Comparison of ENCODE assay signal across 8 cellular contexts in genomic region chr21:42337830-42338729, GRCh38. TPM values are rescaled to one million over a fixed set of nuclear protein-coding genes. Genes with fewer than 3 reads are reported as not detected.
DNase-seq lines count a peak whose midpoint lies in the region; ATAC-seq and TF ChIP-seq lines count a peak whose summit lies in the region.

No MANE protein-coding gene starts in this region.

- H3K9me3 ChIP-seq in adrenal gland (replicated peaks in 1 of 3) (no peaks in the 10 kb centered on the region), right cardiac atrium (ENCODE audit: control insufficient read depth, low read length) (no peaks in the 10 kb centered on the region)

- WGBS in adrenal gland, 4 donors, result 45 to 57% (median 52%) methylated on average over 19 to 23 of the region's 23 CpGs
- WGBS in right cardiac atrium, result 39% methylated on average over 23 of the region's 23 CpGs

- H3K27me3 Mint-ChIP-seq in T-helper 1 cell treated with Interleukin-12 subunit alpha and Interleukin-12 subunit beta and Interleukin-4 antibody, amounts not matched to agents 30 μg/mL and 1 μg/mL, for 36 hours (ENCODE audit: low read depth), result peaks cover 27% of the 10 kb centered on the region

- H3K9me3 Mint-ChIP-seq in T-helper 1 cell treated with Interleukin-12 subunit alpha and Interleukin-12 subunit beta and Interleukin-4 antibody, amounts not matched to agents 30 μg/mL and 1 μg/mL, for 36 hours, result no peaks in the 10 kb centered on the region

- intact Hi-C loops in adrenal gland (cut with DNase I), result no loop called here
- intact Hi-C loops in right cardiac atrium (cut with DNase I), result no loop called here
- intact Hi-C loops in sciatic nerve (cut with DNase I), result no loop called here

- H3K4me3 Mint-ChIP-seq in T-helper 1 cell treated with Interleukin-12 subunit alpha and Interleukin-12 subunit beta and Interleukin-4 antibody, amounts not matched to agents 30 μg/mL and 1 μg/mL, for 36 hours, result no peak overlapping the region

- no peak overlapping the region for H3K27ac ChIP-seq in adrenal gland
- no peak overlapping the region for H3K27ac ChIP-seq in right cardiac atrium (ENCODE audit: low read length)

- H3K4me1 ChIP-seq in adrenal gland (replicated peaks in 1 of 2) (no peaks in the 10 kb centered on the region), right cardiac atrium (ENCODE audit: control insufficient read depth, insufficient read depth, low read length) (no peaks in the 10 kb centered on the region)

- H3K4me3 ChIP-seq in adrenal gland (no peak overlapping the region), right cardiac atrium (ENCODE audit: low read length) (no peak overlapping the region)

- ATAC-seq in right cardiac atrium (peak; percentile 72 to 85), sciatic nerve (peak; percentile 80), HG02981 (IDR thresholded peaks at IDR 0.05; ENCODE audit: unreplicated experiment) (no peak), HG02588 (IDR thresholded peaks at IDR 0.05; ENCODE audit: unreplicated experiment) (no peak)

- H3K4me1 Mint-ChIP-seq in T-helper 1 cell treated with Interleukin-12 subunit alpha and Interleukin-12 subunit beta and Interleukin-4 antibody, amounts not matched to agents 30 μg/mL and 1 μg/mL, for 36 hours (ENCODE audit: low read depth), result peaks cover 10% of the 10 kb centered on the region

- no peaks in the 10 kb centered on the region for H3K36me3 Mint-ChIP-seq in T-helper 1 cell treated with Interleukin-12 subunit alpha and Interleukin-12 subunit beta and Interleukin-4 antibody, amounts not matched to agents 30 μg/mL and 1 μg/mL, for 36 hours (ENCODE audit: low read depth)

- peak overlapping the region; percentile 24 for H3K27ac Mint-ChIP-seq in T-helper 1 cell treated with Interleukin-12 subunit alpha and Interleukin-12 subunit beta and Interleukin-4 antibody, amounts not matched to agents 30 μg/mL and 1 μg/mL, for 36 hours

- no peak for TF ChIP-seq POLR2A in adrenal gland (IDR thresholded peaks at IDR 0.05)

- H3K36me3 ChIP-seq in adrenal gland (replicated peaks in 1 of 2), result no peaks in the 10 kb centered on the region

- in situ Hi-C loops in G401 (cut with HindIII; ENCODE audit: low sequenced_read_pairs), result no loop called here

- peaks cover 20% of the 10 kb centered on the region for H3K27me3 ChIP-seq in adrenal gland
- no peaks in the 10 kb centered on the region for H3K27me3 ChIP-seq in right cardiac atrium (ENCODE audit: control insufficient read depth, insufficient read depth)

- peak; percentile 23 to 63 (median 50) for TF ChIP-seq CTCF in adrenal gland (IDR thresholded peaks at IDR 0.05)

- DNase-seq in G401 (ENCODE audit: low spot score) (peak; percentile 85), NCI-H128 (lab: John Stamatoyannopoulos, UW; ENCODE audit: unreplicated experiment) (peak; percentile 84), adrenal gland (peak; percentile 45 to 85 (median 64)), right cardiac atrium (peak in 2 of 3 donors; percentile 56 to 79), sciatic nerve (ENCODE audit: low spot score) (peak; percentile 78)

RNA-seq across cellular contexts. Expression of gene TFF2, which starts 12.7 kb away (rescaled TPM):
- not detected in 2 replicates for total RNA-seq in G401 (2014; rRNA removed; shearing (Covaris generic))
- total RNA-seq in adrenal gland (not detected), right cardiac atrium (not detected), sciatic nerve (not detected)
- polyA plus RNA-seq in adrenal gland (under 1 TPM in 1 of 3 donors, not detected in 2; 0.17 TPM), right cardiac atrium (not detected)

RNA-seq across cellular contexts. Expression of gene TFF3, which starts 22.9 kb away (rescaled TPM):
- not detected in 2 replicates for total RNA-seq in G401 (2014; rRNA removed; shearing (Covaris generic))
- total RNA-seq in adrenal gland (10 to 100 TPM in 4 of 8 donors, 1 to 10 TPM in 4; 3.3 to 29.3 (median 11.1) TPM), right cardiac atrium (1 to 10 TPM; 1.2 to 2.2 (median 1.7) TPM), sciatic nerve (6.1 TPM)
- polyA plus RNA-seq in adrenal gland (10 to 100 TPM in 2 of 3 donors, 1 to 10 TPM in 1; 1.2 to 42.3 (median 20.4) TPM), right cardiac atrium (2.6 TPM)

RNA-seq across cellular contexts. Expression of gene TFF1, which starts 28.3 kb away (rescaled TPM):
- total RNA-seq in G401 (2014; rRNA removed; shearing (Covaris generic)), result not detected in 2 replicates
- total RNA-seq in adrenal gland, result under 1 TPM in 1 of 8 donors, not detected in 7; 0.72 TPM
- polyA plus RNA-seq in adrenal gland, result 1 to 10 TPM in 1 of 3 donors, not detected in 2; 1.5 TPM
- total RNA-seq in right cardiac atrium, result not detected
- not detected for polyA plus RNA-seq in right cardiac atrium
- not detected for total RNA-seq in sciatic nerve

RNA-seq across cellular contexts. Expression of gene TMPRSS3, which starts 57.8 kb away (rescaled TPM):
- not detected in 2 replicates for total RNA-seq in G401 (2014; rRNA removed; shearing (Covaris generic))
- total RNA-seq in adrenal gland (1 to 10 TPM in 3 of 8 donors, under 1 TPM in 4, not detected in 1; 0.14 to 2.9 (median 0.78) TPM), right cardiac atrium (not detected), sciatic nerve (not detected)
- polyA plus RNA-seq in adrenal gland (under 1 TPM in 2 of 3 donors, not detected in 1; 0.18 to 0.37 TPM), right cardiac atrium (not detected)

Comparison
In these comparisons a context has a peak if more than half of its experiments do, and no peak if none do; other contexts are left out.
1. ATAC-seq: peak in right cardiac atrium (2 of 2) and sciatic nerve (single experiment); none in HG02981 (single experiment) and HG02588 (single experiment).
2. Peak in every context shown above with its lines, with median percentiles within 50 percentile points of each other: DNase-seq.